8 cellular contexts compared by ENCODE assay signal in genomic region chr5:160369990-160370712, GRCh38. TPM values are rescaled to one million over a fixed set of nuclear protein-coding genes. Genes with fewer than 3 reads are reported as not detected.
DNase-seq lines count a peak whose midpoint lies in the region; ATAC-seq, FAIRE-seq and TF ChIP-seq lines count a peak whose summit lies in the region.

C1QTNF2 (minus strand) TSS chr5:160370626; CDS start chr5:160355011, 15,615 bp downstream.

- peaks cover 10% of the 10 kb centered on the region for H3K4me1 Mint-ChIP-seq in central memory CD8-positive, alpha-beta T cell

- no peak within 1 kb of the TSS for H3K27ac Mint-ChIP-seq in central memory CD8-positive, alpha-beta T cell (ENCODE audit: low read depth)

- BruUV-seq in A673 (replicated peaks; lab: Mats Ljungman, UMichigan): no TSS peak
- BruUV-seq in OCI-LY7 (replicated peaks; lab: Mats Ljungman, UMichigan): no TSS peak

- no peaks in the 10 kb centered on the region for H3K4me1 ChIP-seq in A673 (ENCODE audit: insufficient read depth, low read length, poor library complexity, severe bottlenecking)
- no peaks in the 10 kb centered on the region for H3K4me1 ChIP-seq in OCI-LY7 (ENCODE audit: insufficient read depth, low read length, poor library complexity, severe bottlenecking)
- no peaks in the 10 kb centered on the region for H3K4me1 ChIP-seq in kidney (ENCODE audit: control insufficient read depth in 1 of 2, insufficient read depth in 1 of 2, low read depth in 1 of 2, low read length in 2 of 2)
- peaks cover 4 to 14% (median 8%) of the 10 kb centered on the region in 3 donors for H3K4me1 ChIP-seq in skeletal muscle tissue (ENCODE audit: control insufficient read depth in 3 of 3, insufficient read depth in 3 of 3, low read length in 3 of 3)

- no peaks in the 10 kb centered on the region for H3K36me3 ChIP-seq in A673 (ENCODE audit: insufficient read depth, low read length, poor library complexity, severe bottlenecking)
- no peaks in the 10 kb centered on the region for H3K36me3 ChIP-seq in OCI-LY7 (ENCODE audit: insufficient read depth, low read length)
- no peaks in the 10 kb centered on the region for H3K36me3 ChIP-seq in kidney (ENCODE audit: control insufficient read depth in 1 of 2, insufficient read depth in 2 of 2, low read length in 2 of 2)
- no peaks in the 10 kb centered on the region for H3K36me3 ChIP-seq in skeletal muscle tissue (ENCODE audit: control insufficient read depth in 3 of 3, insufficient read depth in 3 of 3, low read length in 3 of 3)

- H2AFZ ChIP-seq in OCI-LY7 (ENCODE audit: low read length): no peak within 1 kb of the TSS

- H3K36me3 Mint-ChIP-seq in central memory CD8-positive, alpha-beta T cell (ENCODE audit: insufficient read depth): no peaks in the 10 kb centered on the region

- CTCF ChIA-PET in A673 (lab: Charles Lee) (no interaction called here), OCI-LY7 (lab: Charles Lee; ENCODE audit: unreplicated experiment) (no interaction called here)

- intact Hi-C loops in A673 (cut with micrococcal nuclease; ENCODE audit: unreplicated experiment) (no loop called here), OCI-LY7 (cut with micrococcal nuclease; ENCODE audit: unreplicated experiment) (no loop called here), kidney (cut with DNase I) (no loop called here)

- FAIRE-seq in GM12892 (lab: Jason Lieb, UNC): peak; percentile 46
- no peak for FAIRE-seq in kidney (lab: Jason Lieb, UNC)

- ATAC-seq in central memory CD8-positive, alpha-beta T cell (replicated peaks; ENCODE audit: extremely low read depth, poor library complexity, severe bottlenecking): no peak

- peak; percentile 34 for DNase-seq in A673 (ENCODE audit: low spot score)
- no peak for DNase-seq in GM12892 (ENCODE audit: insufficient read length)
- DNase-seq in OCI-LY7 (ENCODE audit: low spot score): no peak
- no peak for DNase-seq in central memory CD8-positive, alpha-beta T cell (ENCODE audit: low spot score in 2 of 2)
- DNase-seq in kidney: peak; percentile 88
- no peak for DNase-seq in NCI-H1930 (lab: John Stamatoyannopoulos, UW)
- no peak for DNase-seq in UCSD-AML1 (lab: John Stamatoyannopoulos, UW; ENCODE audit: unreplicated experiment)

- H4K20me1 ChIP-seq in OCI-LY7 (ENCODE audit: insufficient read depth, low read length): no peaks in the 10 kb centered on the region

- H3K4me3 ChIP-seq in A673 (ENCODE audit: low read depth, low read length, poor library complexity, severe bottlenecking) (peak within 1 kb of the TSS; percentile 47), OCI-LY7 (ENCODE audit: low read depth, low read length, poor library complexity, severe bottlenecking) (no peak within 1 kb of the TSS), kidney (ENCODE audit: low read length in 2 of 2) (peak within 1 kb of the TSS; percentile 25 to 34), skeletal muscle tissue (ENCODE audit: low read length in 3 of 3) (peak within 1 kb of the TSS; percentile 64 to 80 (median 70))

- H3K9me2 ChIP-seq in OCI-LY7 (ENCODE audit: insufficient read depth, low read length): no peaks in the 10 kb centered on the region

- H3K4me2 ChIP-seq in OCI-LY7 (ENCODE audit: low read length): peak within 1 kb of the TSS; percentile 23; the same call in 1 of the 2 replicates

- no peak for TF ChIP-seq POLR2A in GM12892 (IDR thresholded peaks at IDR 0.05; ENCODE audit: low read depth, low read length)

- H3K27ac ChIP-seq in A673 (ENCODE audit: low read depth, low read length, poor library complexity, severe bottlenecking) (no peak within 1 kb of the TSS), OCI-LY7 (ENCODE audit: low read depth, low read length, poor library complexity, severe bottlenecking) (no peak within 1 kb of the TSS), kidney (ENCODE audit: low read depth in 2 of 2, low read length in 2 of 2) (no peak within 1 kb of the TSS), skeletal muscle tissue (ENCODE audit: low read depth, low read length) (no peak within 1 kb of the TSS)

- H3K27me3 ChIP-seq in A673 (replicated peaks; ENCODE audit: insufficient read depth, low read depth, low read length, poor library complexity): peaks cover 14% of the 10 kb centered on the region
- peaks cover 0 to 9% (median 6%) of the 10 kb centered on the region in 3 donors for H3K27me3 ChIP-seq in skeletal muscle tissue (ENCODE audit: control insufficient read depth in 3 of 3, insufficient read depth in 3 of 3, low read length in 3 of 3)

- H3K9me3 Mint-ChIP-seq in central memory CD8-positive, alpha-beta T cell: no peaks in the 10 kb centered on the region

- peaks cover 87% of the 10 kb centered on the region for H3K27me3 Mint-ChIP-seq in central memory CD8-positive, alpha-beta T cell

- peak within 1 kb of the TSS; percentile 43 for H3K4me3 Mint-ChIP-seq in central memory CD8-positive, alpha-beta T cell

- no peaks in the 10 kb centered on the region for H3K79me2 ChIP-seq in OCI-LY7 (ENCODE audit: insufficient read depth, low read depth, low read length)

- H3K9me3 ChIP-seq in A673 (ENCODE audit: low read depth, low read length, poor library complexity, severe bottlenecking) (no peaks in the 10 kb centered on the region), OCI-LY7 (ENCODE audit: low read length) (no peaks in the 10 kb centered on the region), kidney (ENCODE audit: control insufficient read depth in 1 of 2, low read length in 2 of 2) (no peaks in the 10 kb centered on the region), skeletal muscle tissue (ENCODE audit: control insufficient read depth in 3 of 3, low read length in 3 of 3) (no peaks in the 10 kb centered on the region)

- no peak within 1 kb of the TSS for H3K9ac ChIP-seq in kidney (ENCODE audit: low read length in 2 of 2)
- H3K9ac ChIP-seq in skeletal muscle tissue (ENCODE audit: low read depth in 1 of 3, low read length in 3 of 3): peak within 1 kb of the TSS in 2 of 3 donors; percentile 58

- TF ChIP-seq CTCF in A673 (conservative IDR thresholded peaks at IDR 0.05; ENCODE audit: low read depth, low read length) (no peak), OCI-LY7 (conservative IDR thresholded peaks at IDR 0.05; ENCODE audit: low read length) (no peak), kidney (IDR thresholded peaks at IDR 0.05; ENCODE audit: borderline replicate concordance, extremely low read depth, insufficient read depth) (no peak)

- POLR2A ChIA-PET in A673 (lab: Charles Lee; ENCODE audit: low non-redundant PET): no interaction called here
- POLR2A ChIA-PET in OCI-LY7 (lab: Charles Lee): interaction anchor here (0.6 to 0.7 kb wide), 2 partner anchors 118 to 321 kb away, joined by 3 read pairs; no protein-coding TSS in a partner anchor

RNA-seq across cellular contexts. Expression of gene C1QTNF2, which starts in this region (rescaled TPM):
- 0.24 and 0.39 TPM in 2 replicates for total RNA-seq in A673 (2021)
- not detected for polyA plus RNA-seq in GM12892 (2012; ENCODE audit: missing spikeins)
- total RNA-seq in OCI-LY7 (2014; rRNA removed; shearing (Covaris generic)): not detected in 2 replicates
- total RNA-seq in OCI-LY7 (2022): not detected in 2 replicates
- total RNA-seq in kidney: 2.8 TPM
- polyA plus RNA-seq in kidney (ENCODE audit: insufficient read depth, low read depth, low replicate concordance): 1.4 TPM
- 15.1 TPM for total RNA-seq in skeletal muscle tissue

Comparison
In these comparisons a context has a peak if more than half of its experiments do, and no peak if none do; other contexts are left out.
1. Peak in DNase-seq and H3K4me3 ChIP-seq in A673; RNA of the gene not detected or under 1 TPM.
2. H3K9ac ChIP-seq: peak in skeletal muscle tissue (2 of 3); none in kidney (0 of 2).